In genomic region chr1:26900815-26901511, GRCh38 we compare ENCODE assay signal across 8 cellular contexts. TPM values are rescaled to one million over a fixed set of nuclear protein-coding genes. Genes with fewer than 3 reads are reported as not detected.
DNase-seq lines count a peak whose midpoint lies in the region; ATAC-seq, FAIRE-seq and TF ChIP-seq lines count a peak whose summit lies in the region.

No MANE protein-coding gene starts in this region.

- no peak overlapping the region for H2BK120ac ChIP-seq in mesenchymal stem cell (ENCODE audit: low read depth, low read length)

- H2AFZ ChIP-seq in GM12878 (ENCODE audit: control insufficient read depth, low read depth, low read length) (peak overlapping the region; percentile 98), mesenchymal stem cell (ENCODE audit: low read depth, low read length) (no peak overlapping the region)

- FAIRE-seq in GM12878 (lab: Jason Lieb, UNC) (no peak), frontal cortex (lab: Jason Lieb, UNC) (no peak)

- CTCF ChIA-PET in GM12878 (lab: Yijun Ruan, JAX), result interaction anchor here (0.6 to 1.7 kb wide), 7 partner anchors 11 to 299 kb away, joined by 3 to 6 read pairs (median 3); partner anchors contain the start of gene GPN2

- no peak overlapping the region for H3K23ac ChIP-seq in mesenchymal stem cell (ENCODE audit: low read length in 2 of 2)

- in situ Hi-C loops in GM12878 (cut with MboI), result no loop called here

- SMC1A ChIA-PET in GM12878 (lab: Charles Lee; ENCODE audit: uncharacterized antibody, unreplicated experiment), result interaction anchor here (0.8 to 2.8 kb wide), 8 partner anchors 11 to 408 kb away, joined by 3 to 18 read pairs (median 3); partner anchors contain the start of genes GPN2 and NUDC

- 66% methylated on average over 17 to 18 of the region's 18 CpGs for WGBS in heart right ventricle, 2 donors
- WGBS in GM12878 (ENCODE audit: insufficient coverage, insufficient replicate concordance, low lambda C conversion rate, missing lambda C conversion rate), result 68% methylated on average over 13 of the region's 18 CpGs
- WGBS in mesenchymal stem cell, result 80% methylated on average over 16 of the region's 18 CpGs

- no peaks in the 10 kb centered on the region for H3K27me3 ChIP-seq in heart right ventricle
- H3K27me3 ChIP-seq in GM12878 (replicated peaks in 1 of 2; ENCODE audit: control insufficient read depth in 2 of 2, insufficient read depth in 2 of 2, low read length in 1 of 2), result no peaks in the 10 kb centered on the region
- H3K27me3 ChIP-seq in mesenchymal stem cell (ENCODE audit: control insufficient read depth in 1 of 2, insufficient read depth in 1 of 2, low read length in 2 of 2), result no peaks in the 10 kb centered on the region
- H3K27me3 ChIP-seq in uterus, result no peaks in the 10 kb centered on the region

- H3K4me1 ChIP-seq in heart right ventricle (peaks cover 10 to 28% (median 15%) of the 10 kb centered on the region in 9 donors), GM12878 (ENCODE audit: control insufficient read depth, insufficient read depth, low read length) (peaks cover 6% of the 10 kb centered on the region; the same call in 1 of the 2 replicates), mesenchymal stem cell (ENCODE audit: control insufficient read depth, insufficient read depth, low read depth, low read length) (peaks cover 10% of the 10 kb centered on the region), uterus (no peaks in the 10 kb centered on the region)

- no peak overlapping the region for H2AK5ac ChIP-seq in mesenchymal stem cell (ENCODE audit: low read length, severe bottlenecking)

- no peak overlapping the region for H4K91ac ChIP-seq in mesenchymal stem cell (ENCODE audit: low read length)

- H3K9me3 ChIP-seq in heart right ventricle (no peaks in the 10 kb centered on the region), GM12878 (replicated peaks; ENCODE audit: control insufficient read depth, insufficient read depth, low read length) (no peaks in the 10 kb centered on the region), mesenchymal stem cell (ENCODE audit: control insufficient read depth, low read length) (no peaks in the 10 kb centered on the region), uterus (no peaks in the 10 kb centered on the region)

- H4K20me1 ChIP-seq in GM12878 (ENCODE audit: control insufficient read depth, insufficient read depth), result no peaks in the 10 kb centered on the region

- no peak overlapping the region for H3K18ac ChIP-seq in mesenchymal stem cell (ENCODE audit: low read depth in 1 of 2, low read length in 2 of 2)

- H3K36me3 ChIP-seq in heart right ventricle (peaks cover 0 to 28% (median 9%) of the 10 kb centered on the region in 9 donors), GM12878 (ENCODE audit: control insufficient read depth in 2 of 2, insufficient read depth in 2 of 2, low read length in 1 of 2) (no peaks in the 10 kb centered on the region; a peak in 1 of 4 replicates), mesenchymal stem cell (ENCODE audit: control insufficient read depth in 1 of 2, insufficient read depth in 2 of 2, low read depth in 1 of 2, low read length in 2 of 2) (peaks cover 5 to 21% of the 10 kb centered on the region in 2 experiments), uterus (no peaks in the 10 kb centered on the region)

- RAD21 ChIA-PET in GM12878 (lab: Charles Lee; ENCODE audit: unreplicated experiment), result interaction anchor here (0.6 to 1.1 kb wide), 5 partner anchors 11 to 382 kb away, joined by 3 to 4 read pairs (median 3); partner anchors contain the start of genes GPN2, NR0B2, NUDC and SLC9A1

- H3K4me3 ChIP-seq in heart right ventricle (peak overlapping the region; percentile 58 to 98 (median 92)), GM12878 (peak overlapping the region; percentile 85), mesenchymal stem cell (ENCODE audit: insufficient read depth in 1 of 2, low read depth in 1 of 2, low read length in 2 of 2) (peak overlapping the region in 1 of 2 experiments; percentile 99), uterus (peak overlapping the region; percentile 77)

- H2BK15ac ChIP-seq in mesenchymal stem cell (ENCODE audit: low read depth, poor library complexity, severe bottlenecking), result no peak overlapping the region

- H3K14ac ChIP-seq in mesenchymal stem cell (ENCODE audit: low read length in 2 of 2), result no peak overlapping the region

- no peak overlapping the region for H2BK5ac ChIP-seq in mesenchymal stem cell (ENCODE audit: low read depth, low read length, poor library complexity, severe bottlenecking)

- no peak overlapping the region for H2BK12ac ChIP-seq in mesenchymal stem cell (ENCODE audit: low read length in 2 of 2)

- H3K4me2 ChIP-seq in GM12878 (ENCODE audit: control insufficient read depth, insufficient read depth), result peak overlapping the region; percentile 19
- H3K4me2 ChIP-seq in mesenchymal stem cell (ENCODE audit: low read length, poor library complexity, severe bottlenecking), result peak overlapping the region; percentile 65

- H3K9ac ChIP-seq in GM12878 (ENCODE audit: control insufficient read depth, insufficient read depth, low read length) (peak overlapping the region; percentile 88), mesenchymal stem cell (ENCODE audit: low read length) (peak overlapping the region; percentile 99)

- peak overlapping the region in 9 of 10 donors; percentile 61 to 91 (median 81) for H3K27ac ChIP-seq in heart right ventricle
- H3K27ac ChIP-seq in GM12878 (ENCODE audit: control insufficient read depth, insufficient read depth), result peak overlapping the region; percentile 77
- no peak overlapping the region for H3K27ac ChIP-seq in mesenchymal stem cell (ENCODE audit: low read length, poor library complexity, severe bottlenecking)
- peak overlapping the region; percentile 80 to 89 for H3K27ac ChIP-seq in uterus

- H4K8ac ChIP-seq in mesenchymal stem cell (ENCODE audit: low read length), result no peak overlapping the region

- no peak overlapping the region for H3K4ac ChIP-seq in mesenchymal stem cell (ENCODE audit: low read depth in 1 of 2, low read length in 2 of 2)

- intact Hi-C loops in heart right ventricle (cut with DNase I), result no loop called here
- intact Hi-C loops in left cardiac atrium (cut with DNase I), result no loop called here
- intact Hi-C loops in GM12878 (cut with micrococcal nuclease; ENCODE audit: unreplicated experiment), result no loop called here
- intact Hi-C loops in uterus (cut with DNase I; ENCODE audit: low total_unique reads), result no loop called here

- BruUV-seq in GM12878 (replicated peaks; lab: Mats Ljungman, UMichigan), result TSS peak; percentile 99

- ATAC-seq in heart right ventricle (no peak), left cardiac atrium (no peak), GM12878 (no peak), HG02970 (IDR thresholded peaks at IDR 0.05; ENCODE audit: low FRiP score, unreplicated experiment) (no peak)

- no peak for TF ChIP-seq RAD21 in GM12878 (IDR thresholded peaks at IDR 0.05; ENCODE audit: insufficient read depth, low read depth, low read length)

- peaks cover 18% of the 10 kb centered on the region for H3K79me2 ChIP-seq in GM12878 (ENCODE audit: control insufficient read depth, insufficient read depth, low read length)

- POLR2A ChIA-PET in GM12878 (lab: Charles Lee), result interaction anchor here (0.6 to 3.6 kb wide), 8 partner anchors 12 to 1142 kb away, joined by 3 to 33 read pairs (median 4); partner anchors contain the start of genes GPN2, NUDC and SLC9A1

- H3K79me1 ChIP-seq in mesenchymal stem cell (replicated peaks; ENCODE audit: low read length, poor library complexity, severe bottlenecking), result peaks cover 10% of the 10 kb centered on the region

- no peak for TF ChIP-seq POLR2A in GM12878 (IDR thresholded peaks at IDR 0.05; ENCODE audit: low read depth, low read length)
- no peak for TF ChIP-seq POLR2A in uterus (IDR thresholded peaks at IDR 0.05)

- no peak for TF ChIP-seq EP300 in GM12878 (IDR thresholded peaks at IDR 0.05; ENCODE audit: borderline replicate concordance in 1 of 2, control insufficient read depth in 1 of 2, low read depth in 2 of 2, low read length in 2 of 2)

- TF ChIP-seq CTCF in heart right ventricle (IDR thresholded peaks at IDR 0.05), result no peak
- no peak for TF ChIP-seq CTCF in GM12878 (IDR thresholded peaks at IDR 0.05 in 2 of 3, conservative IDR thresholded peaks at IDR 0.05 in 1 of 3; ENCODE audit: control insufficient read depth in 2 of 3, extremely low read depth in 1 of 3, insufficient read depth in 1 of 3, low read depth in 3 of 3, low read length in 3 of 3)
- TF ChIP-seq CTCF in uterus (IDR thresholded peaks at IDR 0.05), result no peak

- DNase-seq in heart right ventricle (no peak), left cardiac atrium (no peak), GM12878 (ENCODE audit: low read depth, low spot score) (no peak), mesenchymal stem cell (no peak), uterus (no peak), frontal cortex (ENCODE audit: low spot score in 2 of 2) (no peak), globus pallidus (ENCODE audit: low spot score) (no peak)

RNA-seq across cellular contexts. Expression of gene GPATCH3, which starts 0.7 kb away (rescaled TPM):
- 10 to 100 TPM in 1 of 10 donors, 1 to 10 TPM in 9; 6.5 to 10.0 (median 8.6) TPM for total RNA-seq in heart right ventricle
- polyA plus RNA-seq in heart right ventricle, result 10 to 100 TPM in 1 of 2 donors, 1 to 10 TPM in 1; 8.0 to 19.5 TPM
- total RNA-seq in left cardiac atrium, result 10 to 100 TPM in 1 of 2 donors, 1 to 10 TPM in 1; 8.6 to 11.4 TPM
- total RNA-seq in GM12878 (2013; cell fraction: nucleolus; rRNA removed), result 5.0 and 6.4 TPM in 2 replicates
- total RNA-seq in GM12878 (2014; rRNA removed), result 9.2 and 10.1 TPM in 2 replicates
- 5.8 and 7.5 TPM in 2 replicates for total RNA-seq in GM12878 (2014; rRNA removed; fragmentation: Illumina TruSeq; extraction: Trizol)
- 11.5 and 13.4 TPM in 2 replicates for total RNA-seq in GM12878 (2021)
- 3.8 TPM for polyA plus RNA-seq in GM12878 (2011; ENCODE audit: low read depth)
- polyA plus RNA-seq in GM12878 (2011; rRNA removed), result 2.5 and 4.5 TPM in 2 replicates
- polyA plus RNA-seq in GM12878 (2011; cell fraction: cytosol; rRNA removed), result 4.8 and 5.7 TPM in 2 replicates
- polyA plus RNA-seq in GM12878 (2011; cell fraction: nucleus; rRNA removed), result 6.6 and 11.2 TPM in 2 replicates
- 6.0 and 9.2 TPM in 2 replicates for polyA plus RNA-seq in GM12878 (2012)
- 4.8 and 7.8 TPM in 2 replicates for polyA plus RNA-seq in GM12878 (2014; fragmentation: Illumina TruSeq; extraction: Trizol)
- polyA plus RNA-seq in GM12878 (2014; fragmentation: Nextera tagmentation; extraction: Ambion mirVana), result 1 to 10 TPM in 1 of 2 experiments, under 1 TPM in 1; 0.56 to 2.9 TPM
- polyA plus RNA-seq in GM12878 (2014; rRNA removed), result 9.6 and 11.8 TPM in 2 replicates
- polyA plus RNA-seq in GM12878 (2016; fragmentation: Nextera tagmentation; extraction: Ambion mirVana), result 10 to 100 TPM; 11.2 to 12.9 TPM
- polyA minus RNA-seq in GM12878 (2011; rRNA and poly(A)+ RNA removed), result 2.6 and 6.1 TPM in 2 replicates
- 3.1 and 4.3 TPM in 2 replicates for polyA minus RNA-seq in GM12878 (2011; cell fraction: cytosol; rRNA and poly(A)+ RNA removed)
- 3.7 and 7.3 TPM in 2 replicates for polyA minus RNA-seq in GM12878 (2011; cell fraction: nucleus; rRNA and poly(A)+ RNA removed)
- polyA plus RNA-seq in mesenchymal stem cell (2013, experiment 1 of 2), result 9.8 TPM
- 9.7 TPM for polyA plus RNA-seq in mesenchymal stem cell (2013, experiment 2 of 2)
- total RNA-seq in uterus, result 10 to 100 TPM in 2 of 4 donors, 1 to 10 TPM in 2; 1.3 to 15.9 (median 7.0) TPM
- 9.8 TPM for total RNA-seq in frontal cortex

RNA-seq across cellular contexts. Expression of gene GPN2, which starts 10.9 kb away (rescaled TPM):
- total RNA-seq in heart right ventricle (10 to 100 TPM; 12.4 to 31.3 (median 20.4) TPM), left cardiac atrium (10 to 100 TPM; 12.9 to 15.3 TPM), GM12878 (2014; rRNA removed) (17.6 and 20.6 TPM in 2 replicates), GM12878 (2014; rRNA removed; fragmentation: Illumina TruSeq; extraction: Trizol) (12.2 and 15.8 TPM in 2 replicates), GM12878 (2021) (41.1 and 47.8 TPM in 2 replicates), uterus (10 to 100 TPM in 3 of 4 donors, 1 to 10 TPM in 1; 3.5 to 21.7 (median 11.4) TPM), frontal cortex (8.6 TPM)
- polyA plus RNA-seq in heart right ventricle (10 to 100 TPM; 13.7 to 21.1 TPM), GM12878 (2011; rRNA removed) (28.3 and 61.4 TPM in 2 replicates), GM12878 (2014; fragmentation: Illumina TruSeq; extraction: Trizol) (15.3 and 17.7 TPM in 2 replicates), GM12878 (2014; fragmentation: Nextera tagmentation; extraction: Ambion mirVana) (10 to 100 TPM in 1 of 2 experiments, 1 to 10 TPM in 1; 8.3 to 17.4 TPM), GM12878 (2014; rRNA removed) (28.9 and 32.7 TPM in 2 replicates), GM12878 (2016; fragmentation: Nextera tagmentation; extraction: Ambion mirVana) (10 to 100 TPM; 51.1 to 59.7 TPM)
- 24.6 and 26.1 TPM in 2 replicates for total RNA-seq in GM12878 (2013; cell fraction: nucleolus; rRNA removed)
- polyA plus RNA-seq in GM12878 (2011; ENCODE audit: low read depth), result 13.2 TPM
- polyA plus RNA-seq in GM12878 (2011; cell fraction: cytosol; rRNA removed), result 36.2 and 80.1 TPM in 2 replicates
- polyA plus RNA-seq in GM12878 (2011; cell fraction: nucleus; rRNA removed), result 46.9 and 50.6 TPM in 2 replicates
- polyA plus RNA-seq in GM12878 (2012), result 17.1 and 27.9 TPM in 2 replicates
- polyA minus RNA-seq in GM12878 (2011; rRNA and poly(A)+ RNA removed), result 57.9 and 58.4 TPM in 2 replicates
- polyA minus RNA-seq in GM12878 (2011; cell fraction: cytosol; rRNA and poly(A)+ RNA removed), result 22.7 and 26.0 TPM in 2 replicates
- polyA minus RNA-seq in GM12878 (2011; cell fraction: nucleus; rRNA and poly(A)+ RNA removed), result 16.3 and 21.7 TPM in 2 replicates
- 21.8 TPM for polyA plus RNA-seq in mesenchymal stem cell (2013, experiment 1 of 2)
- 21.8 TPM for polyA plus RNA-seq in mesenchymal stem cell (2013, experiment 2 of 2)

RNA-seq across cellular contexts. Expression of gene NR0B2, which starts 12.8 kb away (rescaled TPM):
- total RNA-seq in heart right ventricle (10 to 100 TPM in 2 of 10 donors, 1 to 10 TPM in 8; 2.7 to 14.7 (median 7.8) TPM), left cardiac atrium (1 to 10 TPM; 4.5 to 6.5 TPM), GM12878 (2014; rRNA removed) (not detected in 2 replicates), GM12878 (2014; rRNA removed; fragmentation: Illumina TruSeq; extraction: Trizol) (not detected in 2 replicates), GM12878 (2021) (not detected in 2 replicates), uterus (not detected), frontal cortex (not detected)
- polyA plus RNA-seq in heart right ventricle (1 to 10 TPM; 2.7 to 4.0 TPM), GM12878 (2011; rRNA removed) (not detected in 2 replicates), GM12878 (2014; fragmentation: Illumina TruSeq; extraction: Trizol) (not detected in 2 replicates), GM12878 (2014; fragmentation: Nextera tagmentation; extraction: Ambion mirVana) (not detected), GM12878 (2014; rRNA removed) (not detected in 2 replicates), GM12878 (2016; fragmentation: Nextera tagmentation; extraction: Ambion mirVana) (not detected)
- total RNA-seq in GM12878 (2013; cell fraction: nucleolus; rRNA removed), result not detected in 2 replicates
- polyA plus RNA-seq in GM12878 (2011; ENCODE audit: low read depth), result not detected
- polyA plus RNA-seq in GM12878 (2011; cell fraction: cytosol; rRNA removed), result not detected in 2 replicates
- polyA plus RNA-seq in GM12878 (2011; cell fraction: nucleus; rRNA removed), result 0.19 TPM in 1 of 2 replicates, not detected in the other
- polyA plus RNA-seq in GM12878 (2012), result not detected in 2 replicates
- polyA minus RNA-seq in GM12878 (2011; rRNA and poly(A)+ RNA removed), result not detected in 2 replicates
- polyA minus RNA-seq in GM12878 (2011; cell fraction: cytosol; rRNA and poly(A)+ RNA removed), result not detected in 2 replicates
- polyA minus RNA-seq in GM12878 (2011; cell fraction: nucleus; rRNA and poly(A)+ RNA removed), result not detected in 2 replicates
- not detected for polyA plus RNA-seq in mesenchymal stem cell (2013, experiment 1 of 2)
- not detected for polyA plus RNA-seq in mesenchymal stem cell (2013, experiment 2 of 2)

RNA-seq across cellular contexts. Expression of gene NUDC, which starts 20.6 kb away (rescaled TPM):
- total RNA-seq in heart right ventricle (10 to 100 TPM; 48.9 to 84.0 (median 61.4) TPM), left cardiac atrium (10 to 100 TPM; 65.8 to 65.9 TPM), GM12878 (2014; rRNA removed) (71.4 and 76.0 TPM in 2 replicates), GM12878 (2014; rRNA removed; fragmentation: Illumina TruSeq; extraction: Trizol) (50.3 and 58.7 TPM in 2 replicates), GM12878 (2021) (75.4 and 77.6 TPM in 2 replicates), uterus (100 to 1,000 TPM in 1 of 4 donors, 10 to 100 TPM in 3; 20.6 to 133 (median 41.0) TPM), frontal cortex (17.1 TPM)
- polyA plus RNA-seq in heart right ventricle (10 to 100 TPM; 62.8 to 95.9 TPM), GM12878 (2011; rRNA removed) (15.8 and 34.9 TPM in 2 replicates), GM12878 (2014; fragmentation: Illumina TruSeq; extraction: Trizol) (39.3 and 76.3 TPM in 2 replicates), GM12878 (2014; fragmentation: Nextera tagmentation; extraction: Ambion mirVana) (10 to 100 TPM in 1 of 2 experiments, 1 to 10 TPM in 1; 5.5 to 15.1 TPM), GM12878 (2014; rRNA removed) (51.8 and 58.8 TPM in 2 replicates), GM12878 (2016; fragmentation: Nextera tagmentation; extraction: Ambion mirVana) (100 to 1,000 TPM; 208 to 227 TPM)
- total RNA-seq in GM12878 (2013; cell fraction: nucleolus; rRNA removed), result 12.9 and 13.5 TPM in 2 replicates
- 31.8 TPM for polyA plus RNA-seq in GM12878 (2011; ENCODE audit: low read depth)
- polyA plus RNA-seq in GM12878 (2011; cell fraction: cytosol; rRNA removed), result 32.2 and 32.5 TPM in 2 replicates
- 23.3 and 33.8 TPM in 2 replicates for polyA plus RNA-seq in GM12878 (2011; cell fraction: nucleus; rRNA removed)
- 52.6 and 59.8 TPM in 2 replicates for polyA plus RNA-seq in GM12878 (2012)
- 17.4 TPM in 2 replicates for polyA minus RNA-seq in GM12878 (2011; rRNA and poly(A)+ RNA removed)
- polyA minus RNA-seq in GM12878 (2011; cell fraction: cytosol; rRNA and poly(A)+ RNA removed), result 22.2 and 24.5 TPM in 2 replicates
- 6.3 and 18.1 TPM in 2 replicates for polyA minus RNA-seq in GM12878 (2011; cell fraction: nucleus; rRNA and poly(A)+ RNA removed)
- polyA plus RNA-seq in mesenchymal stem cell (2013, experiment 1 of 2), result 63.1 TPM
- 62.9 TPM for polyA plus RNA-seq in mesenchymal stem cell (2013, experiment 2 of 2)

RNA-seq across cellular contexts. Expression of gene SFN, which starts 38.0 kb away (rescaled TPM):
- total RNA-seq in heart right ventricle (under 1 TPM in 1 of 10 donors, not detected in 9; 0.19 TPM), left cardiac atrium (under 1 TPM; 0.18 to 0.42 TPM), GM12878 (2014; rRNA removed) (2.0 and 2.7 TPM in 2 replicates), GM12878 (2014; rRNA removed; fragmentation: Illumina TruSeq; extraction: Trizol) (1.7 and 2.1 TPM in 2 replicates), GM12878 (2021) (2.9 and 4.1 TPM in 2 replicates), uterus (under 1 TPM in 2 of 4 donors, not detected in 2; 0.55 to 0.83 TPM), frontal cortex (under 0.01 TPM)
- polyA plus RNA-seq in heart right ventricle (under 1 TPM in 1 of 2 donors, not detected in 1; 0.42 TPM), GM12878 (2011; rRNA removed) (0.06 and 0.19 TPM in 2 replicates), GM12878 (2014; fragmentation: Illumina TruSeq; extraction: Trizol) (0.14 and 1.2 TPM in 2 replicates), GM12878 (2014; fragmentation: Nextera tagmentation; extraction: Ambion mirVana) (under 1 TPM; 0.27 to 0.33 TPM), GM12878 (2014; rRNA removed) (2.7 and 3.2 TPM in 2 replicates), GM12878 (2016; fragmentation: Nextera tagmentation; extraction: Ambion mirVana) (under 1 TPM; 0.63 to 0.82 TPM)
- 0.64 and 1.1 TPM in 2 replicates for total RNA-seq in GM12878 (2013; cell fraction: nucleolus; rRNA removed)
- polyA plus RNA-seq in GM12878 (2011; ENCODE audit: low read depth), result 0.71 TPM
- polyA plus RNA-seq in GM12878 (2011; cell fraction: cytosol; rRNA removed), result 0.10 and 0.13 TPM in 2 replicates
- 0.24 and 0.48 TPM in 2 replicates for polyA plus RNA-seq in GM12878 (2011; cell fraction: nucleus; rRNA removed)
- 3.6 and 3.8 TPM in 2 replicates for polyA plus RNA-seq in GM12878 (2012)
- polyA minus RNA-seq in GM12878 (2011; rRNA and poly(A)+ RNA removed), result 0.26 TPM in 1 of 2 replicates, not detected in the other
- 3.7 and 4.8 TPM in 2 replicates for polyA minus RNA-seq in GM12878 (2011; cell fraction: cytosol; rRNA and poly(A)+ RNA removed)
- 0.85 and 1.3 TPM in 2 replicates for polyA minus RNA-seq in GM12878 (2011; cell fraction: nucleus; rRNA and poly(A)+ RNA removed)
- 0.03 TPM for polyA plus RNA-seq in mesenchymal stem cell (2013, experiment 1 of 2)
- polyA plus RNA-seq in mesenchymal stem cell (2013, experiment 2 of 2), result not detected
